9 cellular contexts compared by ENCODE assay signal in genomic region chr4:38562751-38563198, GRCh38.
DNase-seq lines count a peak whose midpoint lies in the region; ATAC-seq and FAIRE-seq lines count a peak whose summit lies in the region.
"Had no signal": no experiment of that assay in that cellular context is flagged by ENCODE, and none has a peak within 500 bp of the region (broad histone marks: within the 10 kb centered on the region; RNA-seq: fewer than 3 reads in every experiment).

No MANE protein-coding gene starts in this region.

- H3K4me3 ChIP-seq in SK-N-MC = no peak overlapping the region

- intact Hi-C loops in left cardiac atrium (cut with DNase I) (no loop called here), sciatic nerve (cut with DNase I) (no loop called here)

- H3K27ac ChIP-seq in SK-N-MC = peak overlapping the region; percentile 60

- DNase-seq in GM18507 (ENCODE audit: extremely low spot score, insufficient read length, low read depth) (no peak), SK-N-MC (ENCODE audit: low read depth, low spot score) (no peak), left cardiac atrium (peak; percentile 65), sciatic nerve (ENCODE audit: low spot score) (no peak), superior temporal gyrus (ENCODE audit: extremely low spot score) (no peak), NOMO-1 treated with dmso at 0.1 percent for 144 hours (lab: John Stamatoyannopoulos, UW; ENCODE audit: unreplicated experiment) (no peak)
- DNase-seq: NCI-H1694 had no signal

- H3K9me3 ChIP-seq in SK-N-MC (ENCODE audit: low read depth, low read length) = no peaks in the 10 kb centered on the region

- no peak overlapping the region for H3K9ac ChIP-seq in SK-N-MC (ENCODE audit: insufficient read length)

- H3K36me3 ChIP-seq in SK-N-MC (ENCODE audit: insufficient read depth, low read length) = no peaks in the 10 kb centered on the region

- ATAC-seq in left cardiac atrium (peak; percentile 80 to 88), sciatic nerve (peak; percentile 73), HG03469 (IDR thresholded peaks at IDR 0.05; ENCODE audit: unreplicated experiment) (no peak), GM18502 (IDR thresholded peaks at IDR 0.05; ENCODE audit: poor library complexity, unreplicated experiment) (no peak)

- FAIRE-seq in GM18507 (lab: Jason Lieb, UNC) = peak; percentile 50

Comparison
In these comparisons a context has a peak if more than half of its experiments do, and no peak if none do; other contexts are left out.
1. ATAC-seq: peak in left cardiac atrium (2 of 2) and sciatic nerve (single experiment); none in HG03469 (single experiment) and GM18502 (single experiment).